8 cellular contexts compared by ENCODE assay signal in the genomic region with DNA sequence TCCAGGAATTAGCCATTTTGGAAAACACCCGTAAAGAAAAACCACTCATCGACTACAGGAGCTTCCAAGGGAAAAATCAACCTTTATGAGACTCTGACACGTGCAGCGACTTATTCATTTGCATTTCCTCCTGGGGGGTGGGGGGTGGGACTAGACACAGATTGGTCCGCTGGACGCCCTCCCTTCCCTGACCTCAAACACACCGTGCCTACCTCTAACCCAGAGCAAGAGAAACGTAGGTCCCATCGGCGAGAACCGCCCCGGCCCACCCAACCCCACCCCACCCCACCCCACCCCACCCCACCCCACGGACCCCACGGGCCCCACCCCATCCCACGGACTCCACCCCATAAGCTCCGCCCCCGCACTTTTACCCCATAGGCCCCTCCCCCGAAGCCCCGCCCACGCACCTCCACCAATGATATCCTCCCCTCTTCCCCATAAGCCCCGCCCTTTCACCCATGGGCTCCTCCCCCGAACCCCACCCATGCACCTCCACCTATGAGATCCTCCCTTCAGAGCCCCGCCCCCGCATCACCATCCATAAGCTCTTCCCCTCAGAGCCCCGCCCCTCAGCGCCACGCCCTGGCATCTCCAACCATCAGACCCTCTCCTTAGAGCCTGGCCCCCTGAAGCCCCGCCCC. TPM values are rescaled to one million over a fixed set of nuclear protein-coding genes. Genes with fewer than 3 reads are reported as not detected.
A peak's percentile ranks its signal among the peaks of the same experiment; 100 is the strongest.
DNase-seq lines count a peak whose midpoint lies in the region; ATAC-seq and TF ChIP-seq lines count a peak whose summit lies in the region.

No MANE protein-coding gene starts in this region.

- no peaks in the 10 kb centered on the region for H3K27me3 Mint-ChIP-seq in T-cell

- H3K9me3 Mint-ChIP-seq in T-cell: no peaks in the 10 kb centered on the region

- H3K36me3 ChIP-seq in skeletal muscle tissue (ENCODE audit: control insufficient read depth in 3 of 3, insufficient read depth in 3 of 3, low read length in 3 of 3): peaks cover 26 to 30% (median 29%) of the 10 kb centered on the region in 3 donors

- peak overlapping the region in 1 of 3 donors; percentile 25 for H3K9ac ChIP-seq in skeletal muscle tissue (ENCODE audit: low read depth in 1 of 3, low read length in 3 of 3)

- DNase-seq in T-cell (no peak), fibroblast of villous mesenchyme (ENCODE audit: low read depth) (no peak), DMS 273 treated with DMSO at 0.1 percent for 48 hours (lab: John Stamatoyannopoulos, UW) (no peak), NCI-H1436 (lab: John Stamatoyannopoulos, UW) (no peak), NCI-H187 (lab: John Stamatoyannopoulos, UW) (no peak)

- H3K4me3 Mint-ChIP-seq in T-cell: peak overlapping the region in 2 of 3 donors; percentile 88 to 91

- no peaks in the 10 kb centered on the region for H3K27me3 ChIP-seq in skeletal muscle tissue (ENCODE audit: control insufficient read depth in 3 of 3, insufficient read depth in 3 of 3, low read length in 3 of 3)

- peaks cover 12 to 22% (median 21%) of the 10 kb centered on the region in 3 donors for H3K4me1 Mint-ChIP-seq in T-cell

- no peak for TF ChIP-seq CTCF in fibroblast of villous mesenchyme (IDR thresholded peaks at IDR 0.05; ENCODE audit: insufficient read depth, low read depth, low read length)

- H3K36me3 Mint-ChIP-seq in T-cell: peaks cover 8% of the 10 kb centered on the region

- H3K4me3 ChIP-seq in GM08714 (ENCODE audit: low read length) (peak overlapping the region; percentile 47; the same call in 1 of the 2 replicates), fibroblast of villous mesenchyme (ENCODE audit: low read depth, low read length) (peak overlapping the region; percentile 84), skeletal muscle tissue (ENCODE audit: low read length in 3 of 3) (peak overlapping the region; percentile 63 to 68 (median 68))

- CTCF ChIA-PET in T-cell (lab: Charles Lee): no interaction called here

- ATAC-seq in T-cell (replicated peaks in 1 of 4) (no peak), HG03442 (IDR thresholded peaks at IDR 0.05; ENCODE audit: unreplicated experiment) (no peak)

- H3K9me3 ChIP-seq in skeletal muscle tissue (ENCODE audit: control insufficient read depth in 3 of 3, low read length in 3 of 3): no peaks in the 10 kb centered on the region

- peak overlapping the region; percentile 96 to 98 for H3K27ac Mint-ChIP-seq in T-cell

- POLR2A ChIA-PET in T-cell (lab: Charles Lee): no interaction called here

- H3K27ac ChIP-seq in skeletal muscle tissue (ENCODE audit: low read depth, low read length): peak overlapping the region; percentile 89

- peaks cover 12 to 25% (median 14%) of the 10 kb centered on the region in 3 donors for H3K4me1 ChIP-seq in skeletal muscle tissue (ENCODE audit: control insufficient read depth in 3 of 3, insufficient read depth in 3 of 3, low read length in 3 of 3)

RNA-seq across cellular contexts. Expression of a gene that starts 1.1 kb away (rescaled TPM):
- 100 to 1,000 TPM in 3 of 5 donors, 10 to 100 TPM in 2; 58.8 to 112 (median 111) TPM for total RNA-seq in T-cell
- total RNA-seq in fibroblast of villous mesenchyme: 25.5 and 39.6 TPM in 2 replicates
- total RNA-seq in skeletal muscle tissue: 30.8 TPM

RNA-seq across cellular contexts. Expression of a gene that starts 36.4 kb away (rescaled TPM):
- total RNA-seq in T-cell (10 to 100 TPM; 18.6 to 27.4 (median 22.4) TPM), fibroblast of villous mesenchyme (8.2 and 13.2 TPM in 2 replicates), skeletal muscle tissue (5.2 TPM)
